22 cellular contexts compared by ENCODE assay signal in the genomic region with DNA sequence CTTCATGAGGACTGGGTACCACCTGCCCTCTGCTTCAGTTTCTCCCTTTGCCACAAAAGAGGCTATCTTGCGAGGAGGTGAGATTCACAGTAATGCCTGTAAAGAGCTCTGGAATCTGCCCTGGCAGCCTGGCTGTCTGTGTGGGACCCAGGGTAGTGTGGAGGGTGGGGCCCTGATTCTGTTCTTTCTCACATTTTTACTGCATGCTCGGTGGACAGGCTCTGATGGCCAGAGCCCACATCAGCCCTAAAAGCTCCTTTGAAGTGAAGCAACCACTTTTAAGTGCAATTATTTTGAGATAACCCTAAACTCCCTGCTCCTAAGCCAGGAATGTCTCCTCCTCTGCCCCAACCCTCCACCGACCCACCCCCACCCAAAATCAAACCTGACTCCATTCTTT.
DNase-seq lines count a peak whose midpoint lies in the region; ATAC-seq and TF ChIP-seq lines count a peak whose summit lies in the region.
"Had no signal": no experiment of that assay in that cellular context is flagged by ENCODE, and none has a peak within 500 bp of the region (broad histone marks: within the 10 kb centered on the region; RNA-seq: fewer than 3 reads in every experiment).

No MANE protein-coding gene starts in this region.

- H3K27me3 ChIP-seq in ectodermal cell (ENCODE audit: control insufficient read depth, insufficient read depth, low read length, poor library complexity, severe bottlenecking) (no peaks in the 10 kb centered on the region), iPS-20b (ENCODE audit: insufficient read depth, low read length) (no peaks in the 10 kb centered on the region), sigmoid colon (no peaks in the 10 kb centered on the region)
- H3K27me3 ChIP-seq: body of pancreas, vagina had no signal

- H3K27me3 Mint-ChIP-seq in naive thymus-derived CD8-positive, alpha-beta T cell: peaks cover 3 to 15% (median 5%) of the 10 kb centered on the region in 5 donors

- H3K4me3 ChIP-seq in ectodermal cell (ENCODE audit: insufficient read depth, low read depth, low read length): no peak overlapping the region
- H3K4me3 ChIP-seq in iPS-20b (ENCODE audit: low read length): 0 out of 2 replicates have a peak overlapping the region, but pooled peaks have one; percentile 35
- no peak overlapping the region for H3K4me3 ChIP-seq in sigmoid colon
- H3K4me3 ChIP-seq: body of pancreas, psoas muscle, stomach, vagina had no signal

- DNase-seq in GM03348 (ENCODE audit: low spot score): peak; percentile 45
- DNase-seq in sigmoid colon: peak; percentile 74
- DNase-seq in naive thymus-derived CD8-positive, alpha-beta T cell: no peak
- no peak for DNase-seq in Kasumi-1 (lab: John Stamatoyannopoulos, UW)
- no peak for DNase-seq in central memory CD4-positive, alpha-beta T cell
- DNase-seq: ACHN; activated CD4-positive, alpha-beta T cell treated with anti-CD3 and anti-CD28 coated beads, Interleukin-2, amount 50 U/mL, for 48 hours; activated effector memory CD4-positive, alpha-beta T cell treated with anti-CD3 and anti-CD28 coated beads, Interleukin-2, amount 50 U/mL, for 16 hours; activated naive CD8-positive, alpha-beta T cell treated with anti-CD3 and anti-CD28 coated beads, Interleukin-2, amount 50 U/mL, for 24 hours; body of pancreas; cortex of kidney; mesenchymal stem cell; NCI-H1930; NCI-H345; stimulated activated CD4-positive, alpha-beta T cell treated with anti-CD3 and anti-CD28 coated beads, Interleukin-4, amount 100 ng/mL, for 4 hours; stomach; T-helper 2 cell had no signal

- no peaks in the 10 kb centered on the region for H3K4me1 Mint-ChIP-seq in naive thymus-derived CD8-positive, alpha-beta T cell
- H3K4me1 Mint-ChIP-seq: activated naive CD8-positive, alpha-beta T cell treated with anti-CD3 and anti-CD28 coated beads, Interleukin-2, amount 50 U/mL, for 24 hours had no signal

- H3K27ac ChIP-seq in ectodermal cell (ENCODE audit: insufficient read depth, low read depth, low read length, poor library complexity, severe bottlenecking): peak overlapping the region; percentile 54
- H3K27ac ChIP-seq in iPS-20b (ENCODE audit: low read length): no peak overlapping the region
- H3K27ac ChIP-seq in sigmoid colon: peak overlapping the region in 3 of 4 donors; percentile 68 to 81 (median 69)
- H3K27ac ChIP-seq: body of pancreas, psoas muscle, stomach, vagina had no signal

- no peak overlapping the region for H3K27ac Mint-ChIP-seq in naive thymus-derived CD8-positive, alpha-beta T cell
- H3K27ac Mint-ChIP-seq: activated naive CD8-positive, alpha-beta T cell treated with anti-CD3 and anti-CD28 coated beads, Interleukin-2, amount 50 U/mL, for 24 hours had no signal

- WGBS in ectodermal cell, 2 experiments: 50 to 63% methylated on average over 2 to 3 of the region's 3 CpGs
- WGBS in sigmoid colon, 2 donors: 41% methylated on average over 3 of the region's 3 CpGs

- peaks cover 19% of the 10 kb centered on the region for H3K4me1 ChIP-seq in ectodermal cell (ENCODE audit: control insufficient read depth, insufficient read depth, low read length)
- H3K4me1 ChIP-seq in iPS-20b (ENCODE audit: insufficient read depth, low read length): peaks cover 17% of the 10 kb centered on the region
- H3K4me1 ChIP-seq in sigmoid colon: peaks cover 0 to 24% (median 21%) of the 10 kb centered on the region in 4 donors
- H3K4me1 ChIP-seq: body of pancreas, psoas muscle, stomach had no signal

- H3K36me3 Mint-ChIP-seq in naive thymus-derived CD8-positive, alpha-beta T cell: no peaks in the 10 kb centered on the region

- no peaks in the 10 kb centered on the region for H3K9me3 Mint-ChIP-seq in naive thymus-derived CD8-positive, alpha-beta T cell
- H3K9me3 Mint-ChIP-seq: activated naive CD8-positive, alpha-beta T cell treated with anti-CD3 and anti-CD28 coated beads, Interleukin-2, amount 50 U/mL, for 24 hours had no signal

- TF ChIP-seq CTCF in sigmoid colon (IDR thresholded peaks at IDR 0.05): no peak

- POLR2A ChIA-PET in naive thymus-derived CD8-positive, alpha-beta T cell (lab: Charles Lee): no interaction called here

- intact Hi-C loops in sigmoid colon (cut with DNase I): no loop called here

- H3K36me3 ChIP-seq in ectodermal cell (ENCODE audit: control insufficient read depth, insufficient read depth, low read length) (no peaks in the 10 kb centered on the region), iPS-20b (ENCODE audit: insufficient read depth, low read depth, low read length) (no peaks in the 10 kb centered on the region), sigmoid colon (no peaks in the 10 kb centered on the region)
- H3K36me3 ChIP-seq: stomach, vagina had no signal

- no peak for TF ChIP-seq POLR2A in sigmoid colon (IDR thresholded peaks at IDR 0.05)

- H3K9me3 ChIP-seq in ectodermal cell (ENCODE audit: control insufficient read depth, low read length) (no peaks in the 10 kb centered on the region), iPS-20b (ENCODE audit: insufficient read depth, low read depth, low read length) (no peaks in the 10 kb centered on the region), sigmoid colon (no peaks in the 10 kb centered on the region)
- H3K9me3 ChIP-seq: body of pancreas, psoas muscle, stomach, vagina had no signal

- TF ChIP-seq EP300 in sigmoid colon (IDR thresholded peaks at IDR 0.05): peak in 1 of 4 donors; percentile 78

- H3K9ac ChIP-seq in iPS-20b (ENCODE audit: low read depth, low read length): no peak overlapping the region

- H3K4me3 Mint-ChIP-seq in naive thymus-derived CD8-positive, alpha-beta T cell: no peak overlapping the region
- H3K4me3 Mint-ChIP-seq: activated naive CD8-positive, alpha-beta T cell treated with anti-CD3 and anti-CD28 coated beads, Interleukin-2, amount 50 U/mL, for 24 hours had no signal

- ATAC-seq in naive thymus-derived CD8-positive, alpha-beta T cell: no peak
- no peak for ATAC-seq in GM19455 (IDR thresholded peaks at IDR 0.05; ENCODE audit: unreplicated experiment)
- ATAC-seq: activated naive CD8-positive, alpha-beta T cell treated with anti-CD3 and anti-CD28 coated beads, Interleukin-2, amount 50 U/mL, for 24 hours; body of pancreas had no signal

Comparison
In these comparisons a context has a peak if more than half of its experiments do, and no peak if none do; other contexts are left out.
1. DNase-seq: peak in GM03348 (single experiment) and sigmoid colon (single experiment); none in naive thymus-derived CD8-positive, alpha-beta T cell (0 of 10), Kasumi-1 (0 of 2) and central memory CD4-positive, alpha-beta T cell (single experiment).